ENCODE assay signal across 1 cellular context in genomic region chr22:26707090-26707489, GRCh38.
TF ChIP-seq lines count a peak whose summit lies in the region.

No MANE protein-coding gene starts in this region.

TF ChIP-seq in HEK293, 187 proteins besides CTCF, POLR2A, EP300 and RAD21:
- TF ChIP-seq PRDM4 (tag by site-specific recombination; IDR thresholded peaks at IDR 0.05) (0 out of 2 replicates have a peak, but pooled peaks have one; percentile 34), TRIM28 (IDR thresholded peaks at IDR 0.05; ENCODE audit: borderline replicate concordance, low read length) (peak; percentile 77; the same call in 1 of the 2 replicates), ZNF585B (tag by site-specific recombination; IDR thresholded peaks at IDR 0.05) (peak; percentile 79), SETDB1 (IDR thresholded peaks at IDR 0.05; ENCODE audit: insufficient read length, low read length) (peak; percentile 80), ZNF37A (tag by site-specific recombination; IDR thresholded peaks at IDR 0.05) (no peak)
